ENCODE assay signal across 1 cellular context in the genomic region with DNA sequence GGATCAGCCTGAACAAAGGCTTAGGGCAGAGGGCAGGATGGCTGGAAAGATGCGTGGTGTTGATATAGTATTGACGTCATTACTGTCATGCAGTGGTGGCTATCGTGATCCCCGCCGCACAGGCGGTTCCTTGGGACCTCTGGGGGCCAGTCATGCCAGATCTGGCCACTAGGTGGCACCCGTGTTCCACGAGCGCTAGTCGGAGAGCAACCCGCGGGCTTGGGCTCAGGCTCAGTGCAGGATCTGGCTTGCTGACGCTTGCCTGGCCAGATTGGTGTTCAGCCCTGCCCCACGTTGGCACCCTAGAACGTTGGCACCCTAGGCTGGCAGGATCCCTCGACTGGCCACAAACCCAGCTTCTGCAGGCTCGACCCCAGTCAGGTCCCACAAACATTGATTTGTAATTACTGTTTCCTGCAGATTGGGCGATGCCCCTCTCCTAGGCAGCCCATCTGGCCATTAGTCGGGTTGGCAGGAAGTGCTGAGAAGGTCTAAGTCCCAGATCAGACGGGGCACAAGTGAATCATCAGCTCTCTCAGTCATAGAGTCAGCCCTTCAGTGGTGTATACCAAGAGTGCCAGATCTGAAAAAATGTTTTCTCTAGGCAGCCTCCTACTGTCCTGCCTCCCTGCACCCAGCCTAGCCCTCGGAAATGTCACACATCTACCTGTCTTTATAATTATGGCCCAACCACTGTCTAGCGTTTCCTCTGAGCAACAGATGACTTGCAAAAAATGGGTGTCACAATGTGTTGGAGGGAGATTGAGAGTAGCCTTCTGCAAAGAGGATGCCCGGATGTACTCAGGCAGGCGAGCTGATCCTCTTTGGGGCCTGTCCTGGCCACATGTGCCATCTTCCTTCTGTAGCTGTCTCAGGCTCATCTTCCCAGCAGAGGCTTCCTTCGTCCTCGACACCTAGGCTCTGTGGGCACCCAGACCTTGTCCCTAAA.
TF ChIP-seq lines count a peak whose summit lies in the region.

No MANE protein-coding gene starts in this region.

TF ChIP-seq in GM12878, 131 proteins besides CTCF, POLR2A, EP300 and RAD21 (continued from another document):
- TF ChIP-seq, protein P1, sequence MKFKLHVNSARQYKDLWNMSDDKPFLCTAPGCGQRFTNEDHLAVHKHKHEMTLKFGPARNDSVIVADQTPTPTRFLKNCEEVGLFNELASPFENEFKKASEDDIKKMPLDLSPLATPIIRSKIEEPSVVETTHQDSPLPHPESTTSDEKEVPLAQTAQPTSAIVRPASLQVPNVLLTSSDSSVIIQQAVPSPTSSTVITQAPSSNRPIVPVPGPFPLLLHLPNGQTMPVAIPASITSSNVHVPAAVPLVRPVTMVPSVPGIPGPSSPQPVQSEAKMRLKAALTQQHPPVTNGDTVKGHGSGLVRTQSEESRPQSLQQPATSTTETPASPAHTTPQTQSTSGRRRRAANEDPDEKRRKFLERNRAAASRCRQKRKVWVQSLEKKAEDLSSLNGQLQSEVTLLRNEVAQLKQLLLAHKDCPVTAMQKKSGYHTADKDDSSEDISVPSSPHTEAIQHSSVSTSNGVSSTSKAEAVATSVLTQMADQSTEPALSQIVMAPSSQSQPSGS (IDR thresholded peaks at IDR 0.05; ENCODE audit: low read length), result no peak
- TF ChIP-seq NFYA (IDR thresholded peaks at IDR 0.05; ENCODE audit: borderline replicate concordance, low read depth, low read length), result no peak
- TF ChIP-seq, protein P2, sequence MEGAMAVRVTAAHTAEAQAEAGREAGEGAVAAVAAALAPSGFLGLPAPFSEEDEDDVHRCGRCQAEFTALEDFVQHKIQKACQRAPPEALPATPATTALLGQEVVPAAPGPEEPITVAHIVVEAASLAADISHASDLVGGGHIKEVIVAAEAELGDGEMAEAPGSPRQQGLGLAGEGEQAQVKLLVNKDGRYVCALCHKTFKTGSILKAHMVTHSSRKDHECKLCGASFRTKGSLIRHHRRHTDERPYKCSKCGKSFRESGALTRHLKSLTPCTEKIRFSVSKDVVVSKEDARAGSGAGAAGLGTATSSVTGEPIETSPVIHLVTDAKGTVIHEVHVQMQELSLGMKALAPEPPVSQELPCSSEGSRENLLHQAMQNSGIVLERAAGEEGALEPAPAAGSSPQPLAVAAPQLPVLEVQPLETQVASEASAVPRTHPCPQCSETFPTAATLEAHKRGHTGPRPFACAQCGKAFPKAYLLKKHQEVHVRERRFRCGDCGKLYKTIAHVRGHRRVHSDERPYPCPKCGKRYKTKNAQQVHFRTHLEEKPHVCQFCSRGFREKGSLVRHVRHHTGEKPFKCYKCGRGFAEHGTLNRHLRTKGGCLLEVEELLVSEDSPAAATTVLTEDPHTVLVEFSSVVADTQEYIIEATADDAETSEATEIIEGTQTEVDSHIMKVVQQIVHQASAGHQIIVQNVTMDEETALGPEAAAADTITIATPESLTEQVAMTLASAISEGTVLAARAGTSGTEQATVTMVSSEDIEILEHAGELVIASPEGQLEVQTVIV (IDR thresholded peaks at IDR 0.05; ENCODE audit: borderline replicate concordance, partially characterized antibody), result no peak
- TF ChIP-seq CREB1 (IDR thresholded peaks at IDR 0.05; ENCODE audit: low read depth), result 0 out of 2 replicates have a peak, but pooled peaks have one; percentile 20
- 0 out of 2 replicates have a peak, but pooled peaks have one; percentile 39 for TF ChIP-seq SMARCA5 (IDR thresholded peaks at IDR 0.05)
- TF ChIP-seq BRCA1 (IDR thresholded peaks at IDR 0.05; ENCODE audit: low read depth, low read length), result no peak
- no peak for TF ChIP-seq MEF2A (IDR thresholded peaks at IDR 0.05; ENCODE audit: insufficient read depth, low read depth, low read length)
- TF ChIP-seq POU2F2 (IDR thresholded peaks at IDR 0.05; ENCODE audit: borderline replicate concordance, low read depth, low read length), result peak; percentile 23; the same call in 1 of the 3 replicates
- TF ChIP-seq RFX5 (IDR thresholded peaks at IDR 0.05; ENCODE audit: low read depth, low read length), result 0 out of 2 replicates have a peak, but pooled peaks have one; percentile 39
- TF ChIP-seq ZNF24 (IDR thresholded peaks at IDR 0.05), result no peak
- TF ChIP-seq BHLHE40 (IDR thresholded peaks at IDR 0.05; ENCODE audit: borderline replicate concordance in 1 of 2, low read depth in 2 of 2, low read length in 1 of 2), result 0 out of 4 replicates have a peak, but pooled peaks of 1 of the 2 experiments have one; percentile 28
- no peak for TF ChIP-seq TCF3 (IDR thresholded peaks at IDR 0.05; ENCODE audit: borderline replicate concordance, insufficient read depth, low read depth, low read length)
- no peak for TF ChIP-seq JUNB (IDR thresholded peaks at IDR 0.05)
- TF ChIP-seq BACH1 (IDR thresholded peaks at IDR 0.05; ENCODE audit: borderline replicate concordance), result no peak
- TF ChIP-seq SUPT20H (IDR thresholded peaks at IDR 0.05; ENCODE audit: borderline replicate concordance, control insufficient read depth, low read depth, low read length), result no peak
- TF ChIP-seq, protein P3, sequence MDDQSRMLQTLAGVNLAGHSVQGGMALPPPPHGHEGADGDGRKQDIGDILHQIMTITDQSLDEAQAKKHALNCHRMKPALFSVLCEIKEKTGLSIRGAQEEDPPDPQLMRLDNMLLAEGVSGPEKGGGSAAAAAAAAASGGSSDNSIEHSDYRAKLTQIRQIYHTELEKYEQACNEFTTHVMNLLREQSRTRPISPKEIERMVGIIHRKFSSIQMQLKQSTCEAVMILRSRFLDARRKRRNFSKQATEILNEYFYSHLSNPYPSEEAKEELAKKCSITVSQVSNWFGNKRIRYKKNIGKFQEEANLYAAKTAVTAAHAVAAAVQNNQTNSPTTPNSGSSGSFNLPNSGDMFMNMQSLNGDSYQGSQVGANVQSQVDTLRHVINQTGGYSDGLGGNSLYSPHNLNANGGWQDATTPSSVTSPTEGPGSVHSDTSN (IDR thresholded peaks at IDR 0.05; ENCODE audit: insufficient replicate concordance, low read depth, low read length), result no peak
- TF ChIP-seq SMC3 (IDR thresholded peaks at IDR 0.05; ENCODE audit: borderline replicate concordance, low read length), result peak; percentile 87
- no peak for TF ChIP-seq TCF12 (IDR thresholded peaks at IDR 0.05; ENCODE audit: low read depth, low read length)
